In the genomic region with DNA sequence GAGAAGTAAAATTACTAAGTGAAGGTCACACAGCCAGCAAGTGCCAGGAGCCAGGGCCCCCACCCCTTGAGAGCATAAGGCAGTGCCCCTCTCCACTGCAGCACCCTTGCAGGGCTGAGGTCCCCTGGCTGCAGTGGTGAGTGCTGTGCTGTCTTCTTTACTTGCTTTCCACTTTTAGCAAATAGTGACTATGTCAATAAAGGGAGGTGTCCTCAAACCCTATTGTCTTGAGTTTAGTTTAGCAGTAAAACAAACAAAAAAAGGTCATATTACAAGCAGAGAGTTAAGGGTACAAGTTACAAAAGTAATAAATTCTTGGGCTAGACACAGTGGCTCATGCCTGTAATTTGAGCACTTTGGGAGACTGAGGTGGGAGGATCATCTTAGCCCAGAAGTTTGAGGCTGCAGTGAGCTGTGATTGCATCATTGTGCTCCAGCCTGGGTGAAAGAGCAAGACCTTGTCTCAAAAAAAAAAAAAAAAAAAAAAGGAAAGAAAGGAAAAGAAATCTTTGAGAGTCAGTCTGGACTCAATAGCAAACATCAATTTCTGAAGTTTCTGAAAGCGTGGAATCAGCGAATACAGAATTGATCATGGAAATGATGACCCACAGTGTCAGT, we compare ENCODE assay signal across 1 cellular context.
TF ChIP-seq lines count a peak whose summit lies in the region.

No MANE protein-coding gene starts in this region.

TF ChIP-seq in HepG2, 621 proteins besides CTCF, POLR2A, EP300 and RAD21 (continues in another document):
- TF ChIP-seq ZFYVE20 (CRISPR knock-in tag; IDR thresholded peaks at IDR 0.05; ENCODE audit: borderline replicate concordance, low read depth), result no peak
- no peak for TF ChIP-seq ZBTB38 (CRISPR knock-in tag; IDR thresholded peaks at IDR 0.05)
- TF ChIP-seq SETDB1 (CRISPR knock-in tag; IDR thresholded peaks at IDR 0.05; ENCODE audit: borderline replicate concordance), result no peak
- TF ChIP-seq DMAP1 (CRISPR knock-in tag; IDR thresholded peaks at IDR 0.05), result no peak
- no peak for TF ChIP-seq GLI4 (CRISPR knock-in tag; IDR thresholded peaks at IDR 0.05; ENCODE audit: borderline replicate concordance)
- TF ChIP-seq NFE2L1 (CRISPR knock-in tag; IDR thresholded peaks at IDR 0.05; ENCODE audit: borderline replicate concordance), result no peak
- TF ChIP-seq SRF (IDR thresholded peaks at IDR 0.05; ENCODE audit: low read depth, low read length), result no peak
- no peak for TF ChIP-seq HES4 (CRISPR knock-in tag; IDR thresholded peaks at IDR 0.05; ENCODE audit: borderline replicate concordance)
- TF ChIP-seq RBM22 (optimal IDR thresholded peaks at IDR 0.05; ENCODE audit: low read length), result no peak
- no peak for TF ChIP-seq KAT7 (CRISPR knock-in tag; IDR thresholded peaks at IDR 0.05; ENCODE audit: borderline replicate concordance)
- TF ChIP-seq, protein P1, sequence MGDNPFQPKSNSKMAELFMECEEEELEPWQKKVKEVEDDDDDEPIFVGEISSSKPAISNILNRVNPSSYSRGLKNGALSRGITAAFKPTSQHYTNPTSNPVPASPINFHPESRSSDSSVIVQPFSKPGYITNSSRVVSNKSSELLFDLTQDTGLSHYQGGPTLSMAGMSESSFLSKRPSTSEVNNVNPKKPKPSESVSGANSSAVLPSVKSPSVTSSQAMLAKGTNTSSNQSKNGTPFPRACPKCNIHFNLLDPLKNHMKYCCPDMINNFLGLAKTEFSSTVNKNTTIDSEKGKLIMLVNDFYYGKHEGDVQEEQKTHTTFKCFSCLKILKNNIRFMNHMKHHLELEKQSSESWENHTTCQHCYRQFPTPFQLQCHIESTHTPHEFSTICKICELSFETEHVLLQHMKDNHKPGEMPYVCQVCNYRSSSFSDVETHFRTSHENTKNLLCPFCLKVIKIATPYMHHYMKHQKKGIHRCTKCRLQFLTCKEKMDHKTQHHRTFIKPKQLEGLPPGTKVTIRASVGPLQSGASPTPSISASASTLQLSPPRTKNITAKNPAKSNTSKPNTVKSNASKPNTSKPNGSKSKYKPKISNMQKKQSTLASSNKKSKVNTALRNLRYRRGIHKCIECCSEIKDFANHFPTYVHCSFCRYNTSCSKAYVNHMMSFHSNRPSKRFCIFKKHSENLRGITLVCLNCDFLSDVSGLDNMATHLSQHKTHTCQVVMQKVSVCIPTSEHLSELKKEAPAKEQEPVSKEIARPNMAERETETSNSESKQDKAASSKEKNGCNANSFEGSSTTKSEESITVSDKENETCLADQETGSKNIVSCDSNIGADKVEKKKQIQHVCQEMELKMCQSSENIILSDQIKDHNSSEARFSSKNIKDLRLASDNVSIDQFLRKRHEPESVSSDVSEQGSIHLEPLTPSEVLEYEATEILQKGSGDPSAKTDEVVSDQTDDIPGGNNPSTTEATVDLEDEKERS (CRISPR knock-in tag; IDR thresholded peaks at IDR 0.05), result no peak
- TF ChIP-seq, protein P2, sequence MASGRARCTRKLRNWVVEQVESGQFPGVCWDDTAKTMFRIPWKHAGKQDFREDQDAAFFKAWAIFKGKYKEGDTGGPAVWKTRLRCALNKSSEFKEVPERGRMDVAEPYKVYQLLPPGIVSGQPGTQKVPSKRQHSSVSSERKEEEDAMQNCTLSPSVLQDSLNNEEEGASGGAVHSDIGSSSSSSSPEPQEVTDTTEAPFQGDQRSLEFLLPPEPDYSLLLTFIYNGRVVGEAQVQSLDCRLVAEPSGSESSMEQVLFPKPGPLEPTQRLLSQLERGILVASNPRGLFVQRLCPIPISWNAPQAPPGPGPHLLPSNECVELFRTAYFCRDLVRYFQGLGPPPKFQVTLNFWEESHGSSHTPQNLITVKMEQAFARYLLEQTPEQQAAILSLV (CRISPR knock-in tag; IDR thresholded peaks at IDR 0.05; ENCODE audit: borderline replicate concordance), result no peak
- TF ChIP-seq, protein P3, sequence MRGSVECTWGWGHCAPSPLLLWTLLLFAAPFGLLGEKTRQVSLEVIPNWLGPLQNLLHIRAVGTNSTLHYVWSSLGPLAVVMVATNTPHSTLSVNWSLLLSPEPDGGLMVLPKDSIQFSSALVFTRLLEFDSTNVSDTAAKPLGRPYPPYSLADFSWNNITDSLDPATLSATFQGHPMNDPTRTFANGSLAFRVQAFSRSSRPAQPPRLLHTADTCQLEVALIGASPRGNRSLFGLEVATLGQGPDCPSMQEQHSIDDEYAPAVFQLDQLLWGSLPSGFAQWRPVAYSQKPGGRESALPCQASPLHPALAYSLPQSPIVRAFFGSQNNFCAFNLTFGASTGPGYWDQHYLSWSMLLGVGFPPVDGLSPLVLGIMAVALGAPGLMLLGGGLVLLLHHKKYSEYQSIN (CRISPR knock-in tag; IDR thresholded peaks at IDR 0.05; ENCODE audit: borderline replicate concordance), result no peak
- TF ChIP-seq CBX2 (IDR thresholded peaks at IDR 0.05; ENCODE audit: low read depth, low read length), result no peak
- no peak for TF ChIP-seq CBX2 (CRISPR knock-in tag; IDR thresholded peaks at IDR 0.05; ENCODE audit: low read depth)
- TF ChIP-seq CHCHD3 (CRISPR knock-in tag; IDR thresholded peaks at IDR 0.05), result no peak
- TF ChIP-seq PPARG (CRISPR knock-in tag; conservative IDR thresholded peaks at IDR 0.05), result peak; percentile 58
- TF ChIP-seq, protein P4, sequence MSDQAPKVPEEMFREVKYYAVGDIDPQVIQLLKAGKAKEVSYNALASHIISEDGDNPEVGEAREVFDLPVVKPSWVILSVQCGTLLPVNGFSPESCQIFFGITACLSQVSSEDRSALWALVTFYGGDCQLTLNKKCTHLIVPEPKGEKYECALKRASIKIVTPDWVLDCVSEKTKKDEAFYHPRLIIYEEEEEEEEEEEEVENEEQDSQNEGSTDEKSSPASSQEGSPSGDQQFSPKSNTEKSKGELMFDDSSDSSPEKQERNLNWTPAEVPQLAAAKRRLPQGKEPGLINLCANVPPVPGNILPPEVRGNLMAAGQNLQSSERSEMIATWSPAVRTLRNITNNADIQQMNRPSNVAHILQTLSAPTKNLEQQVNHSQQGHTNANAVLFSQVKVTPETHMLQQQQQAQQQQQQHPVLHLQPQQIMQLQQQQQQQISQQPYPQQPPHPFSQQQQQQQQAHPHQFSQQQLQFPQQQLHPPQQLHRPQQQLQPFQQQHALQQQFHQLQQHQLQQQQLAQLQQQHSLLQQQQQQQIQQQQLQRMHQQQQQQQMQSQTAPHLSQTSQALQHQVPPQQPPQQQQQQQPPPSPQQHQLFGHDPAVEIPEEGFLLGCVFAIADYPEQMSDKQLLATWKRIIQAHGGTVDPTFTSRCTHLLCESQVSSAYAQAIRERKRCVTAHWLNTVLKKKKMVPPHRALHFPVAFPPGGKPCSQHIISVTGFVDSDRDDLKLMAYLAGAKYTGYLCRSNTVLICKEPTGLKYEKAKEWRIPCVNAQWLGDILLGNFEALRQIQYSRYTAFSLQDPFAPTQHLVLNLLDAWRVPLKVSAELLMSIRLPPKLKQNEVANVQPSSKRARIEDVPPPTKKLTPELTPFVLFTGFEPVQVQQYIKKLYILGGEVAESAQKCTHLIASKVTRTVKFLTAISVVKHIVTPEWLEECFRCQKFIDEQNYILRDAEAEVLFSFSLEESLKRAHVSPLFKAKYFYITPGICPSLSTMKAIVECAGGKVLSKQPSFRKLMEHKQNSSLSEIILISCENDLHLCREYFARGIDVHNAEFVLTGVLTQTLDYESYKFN (CRISPR knock-in tag; conservative IDR thresholded peaks at IDR 0.05), result peak; percentile 85
- 0 out of 2 replicates have a peak, but pooled peaks have one; percentile 15 for TF ChIP-seq ELF3 (CRISPR knock-in tag; IDR thresholded peaks at IDR 0.05)
- peak; percentile 51; the same call in 1 of the 2 replicates for TF ChIP-seq SP5 (CRISPR knock-in tag; IDR thresholded peaks at IDR 0.05; ENCODE audit: borderline replicate concordance, low read depth)
- no peak for TF ChIP-seq NFKB2 (CRISPR knock-in tag; IDR thresholded peaks at IDR 0.05; ENCODE audit: borderline replicate concordance)
- no peak for TF ChIP-seq ZBTB21 (CRISPR knock-in tag; IDR thresholded peaks at IDR 0.05)
- no peak for TF ChIP-seq ZNF251 (CRISPR knock-in tag; IDR thresholded peaks at IDR 0.05)
- no peak for TF ChIP-seq MTF1 (CRISPR knock-in tag; IDR thresholded peaks at IDR 0.05)
- no peak; the same call in 1 of the 2 replicates for TF ChIP-seq NCOR1 (IDR thresholded peaks at IDR 0.05; ENCODE audit: borderline replicate concordance, low read length)
- TF ChIP-seq MAFF (IDR thresholded peaks at IDR 0.05; ENCODE audit: low read depth, low read length), result peak; percentile 25; the same call in 1 of the 2 replicates
- no peak for TF ChIP-seq MEIS1 (CRISPR knock-in tag; IDR thresholded peaks at IDR 0.05; ENCODE audit: borderline replicate concordance)
- no peak for TF ChIP-seq RNF2 (conservative IDR thresholded peaks at IDR 0.05; ENCODE audit: low read depth)
- TF ChIP-seq DNMT3B (CRISPR knock-in tag; conservative IDR thresholded peaks at IDR 0.05), result no peak
- TF ChIP-seq, protein P5, sequence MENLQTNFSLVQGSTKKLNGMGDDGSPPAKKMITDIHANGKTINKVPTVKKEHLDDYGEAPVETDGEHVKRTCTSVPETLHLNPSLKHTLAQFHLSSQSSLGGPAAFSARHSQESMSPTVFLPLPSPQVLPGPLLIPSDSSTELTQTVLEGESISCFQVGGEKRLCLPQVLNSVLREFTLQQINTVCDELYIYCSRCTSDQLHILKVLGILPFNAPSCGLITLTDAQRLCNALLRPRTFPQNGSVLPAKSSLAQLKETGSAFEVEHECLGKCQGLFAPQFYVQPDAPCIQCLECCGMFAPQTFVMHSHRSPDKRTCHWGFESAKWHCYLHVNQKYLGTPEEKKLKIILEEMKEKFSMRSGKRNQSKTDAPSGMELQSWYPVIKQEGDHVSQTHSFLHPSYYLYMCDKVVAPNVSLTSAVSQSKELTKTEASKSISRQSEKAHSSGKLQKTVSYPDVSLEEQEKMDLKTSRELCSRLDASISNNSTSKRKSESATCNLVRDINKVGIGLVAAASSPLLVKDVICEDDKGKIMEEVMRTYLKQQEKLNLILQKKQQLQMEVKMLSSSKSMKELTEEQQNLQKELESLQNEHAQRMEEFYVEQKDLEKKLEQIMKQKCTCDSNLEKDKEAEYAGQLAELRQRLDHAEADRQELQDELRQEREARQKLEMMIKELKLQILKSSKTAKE (CRISPR knock-in tag; IDR thresholded peaks at IDR 0.05; ENCODE audit: borderline replicate concordance), result peak; percentile 49
- TF ChIP-seq ZNF256 (CRISPR knock-in tag; conservative IDR thresholded peaks at IDR 0.05), result 0 out of 2 replicates have a peak, but pooled peaks have one; percentile 20
- TF ChIP-seq TGIF2 (CRISPR knock-in tag; IDR thresholded peaks at IDR 0.05), result no peak
- TF ChIP-seq ZNF841 (CRISPR knock-in tag; IDR thresholded peaks at IDR 0.05; ENCODE audit: borderline replicate concordance), result no peak
- no peak for TF ChIP-seq RBM39 (IDR thresholded peaks at IDR 0.05; ENCODE audit: low read depth, low read length, poor library complexity, severe bottlenecking)
- TF ChIP-seq POGZ (CRISPR knock-in tag; IDR thresholded peaks at IDR 0.05), result peak; percentile 52; the same call in 1 of the 2 replicates
- TF ChIP-seq, protein P6, sequence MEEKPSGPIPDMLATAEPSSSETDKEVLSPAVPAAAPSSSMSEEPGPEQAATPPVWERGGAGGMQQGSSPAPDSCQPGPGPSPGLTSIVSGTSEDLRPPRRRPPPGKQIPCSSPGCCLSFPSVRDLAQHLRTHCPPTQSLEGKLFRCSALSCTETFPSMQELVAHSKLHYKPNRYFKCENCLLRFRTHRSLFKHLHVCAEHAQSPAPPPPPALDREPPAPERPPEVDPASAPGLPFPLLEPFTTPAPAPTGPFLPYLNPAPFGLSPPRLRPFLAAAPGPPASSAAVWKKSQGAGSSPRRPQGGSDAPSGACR (CRISPR knock-in tag; IDR thresholded peaks at IDR 0.05), result no peak
- no peak for TF ChIP-seq ZSCAN20 (CRISPR knock-in tag; IDR thresholded peaks at IDR 0.05; ENCODE audit: borderline replicate concordance)
- TF ChIP-seq SIX4 (CRISPR knock-in tag; IDR thresholded peaks at IDR 0.05), result peak; percentile 99
- no peak for TF ChIP-seq ZNF670 (CRISPR knock-in tag; IDR thresholded peaks at IDR 0.05; ENCODE audit: borderline replicate concordance)
- TF ChIP-seq ZNF773 (CRISPR knock-in tag; IDR thresholded peaks at IDR 0.05; ENCODE audit: borderline replicate concordance), result no peak
- peak; percentile 75 for TF ChIP-seq RARA (CRISPR knock-in tag; IDR thresholded peaks at IDR 0.05)
- TF ChIP-seq ZNF296 (CRISPR knock-in tag; conservative IDR thresholded peaks at IDR 0.05), result no peak
- TF ChIP-seq TBL1XR1 (IDR thresholded peaks at IDR 0.05; ENCODE audit: borderline replicate concordance, low read length, partially characterized antibody), result no peak
- no peak for TF ChIP-seq ETV5 (CRISPR knock-in tag; IDR thresholded peaks at IDR 0.05; ENCODE audit: borderline replicate concordance)
- TF ChIP-seq ZNF569 (CRISPR knock-in tag; IDR thresholded peaks at IDR 0.05; ENCODE audit: borderline replicate concordance), result no peak
- no peak for TF ChIP-seq SMARCE1 (IDR thresholded peaks at IDR 0.05; ENCODE audit: borderline replicate concordance)
- TF ChIP-seq, protein P7, sequence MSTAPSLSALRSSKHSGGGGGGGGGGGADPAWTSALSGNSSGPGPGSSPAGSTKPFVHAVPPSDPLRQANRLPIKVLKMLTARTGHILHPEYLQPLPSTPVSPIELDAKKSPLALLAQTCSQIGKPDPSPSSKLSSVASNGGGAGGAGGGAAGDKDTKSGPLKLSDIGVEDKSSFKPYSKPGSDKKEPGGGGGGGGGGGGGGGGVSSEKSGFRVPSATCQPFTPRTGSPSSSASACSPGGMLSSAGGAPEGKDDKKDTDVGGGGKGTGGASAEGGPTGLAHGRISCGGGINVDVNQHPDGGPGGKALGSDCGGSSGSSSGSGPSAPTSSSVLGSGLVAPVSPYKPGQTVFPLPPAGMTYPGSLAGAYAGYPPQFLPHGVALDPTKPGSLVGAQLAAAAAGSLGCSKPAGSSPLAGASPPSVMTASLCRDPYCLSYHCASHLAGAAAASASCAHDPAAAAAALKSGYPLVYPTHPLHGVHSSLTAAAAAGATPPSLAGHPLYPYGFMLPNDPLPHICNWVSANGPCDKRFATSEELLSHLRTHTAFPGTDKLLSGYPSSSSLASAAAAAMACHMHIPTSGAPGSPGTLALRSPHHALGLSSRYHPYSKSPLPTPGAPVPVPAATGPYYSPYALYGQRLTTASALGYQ (CRISPR knock-in tag; IDR thresholded peaks at IDR 0.05), result peak; percentile 77
